8 cellular contexts compared by ENCODE assay signal in the genomic region with DNA sequence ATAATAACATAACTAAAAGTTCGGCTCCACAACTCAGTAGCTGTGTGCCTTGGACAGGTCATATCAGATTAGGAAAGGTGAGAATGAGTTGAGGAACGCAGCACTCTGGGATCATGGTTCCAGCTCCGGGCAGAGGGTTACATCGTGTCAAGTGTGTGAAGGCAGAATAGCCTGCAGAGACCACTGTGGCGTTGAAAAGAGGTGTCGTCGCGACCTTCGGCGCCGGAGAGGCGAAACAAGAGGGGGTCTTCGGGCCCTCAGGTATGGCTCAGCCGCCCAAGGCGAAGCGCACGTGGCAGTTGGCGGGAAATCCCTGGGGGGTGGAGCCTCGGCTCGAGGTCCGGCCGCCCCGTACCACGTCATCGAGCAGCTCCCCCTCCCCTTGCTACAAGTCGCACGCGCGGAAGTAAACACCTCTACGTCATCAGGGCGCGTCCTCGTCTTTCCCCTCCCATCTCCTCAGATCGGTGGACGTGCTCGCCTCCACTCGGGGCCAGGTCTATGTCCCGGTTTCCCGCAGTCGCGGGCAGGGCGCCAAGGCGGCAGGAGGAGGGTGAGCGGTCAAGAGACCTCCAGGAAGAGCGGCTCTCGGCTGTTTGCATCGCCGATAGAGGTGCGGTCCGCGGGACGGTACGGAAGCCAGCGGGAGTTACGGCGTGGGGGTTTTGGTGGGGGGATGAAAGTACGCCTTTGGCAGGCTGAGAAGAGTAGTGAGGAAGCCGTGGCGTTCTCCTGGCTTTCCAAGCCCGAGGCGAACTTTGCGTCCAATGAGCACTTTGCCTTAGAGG. TPM values are rescaled to one million over a fixed set of nuclear protein-coding genes. Genes with fewer than 3 reads are reported as not detected.
DNase-seq lines count a peak whose midpoint lies in the region; ATAC-seq and TF ChIP-seq lines count a peak whose summit lies in the region.

A gene with protein sequence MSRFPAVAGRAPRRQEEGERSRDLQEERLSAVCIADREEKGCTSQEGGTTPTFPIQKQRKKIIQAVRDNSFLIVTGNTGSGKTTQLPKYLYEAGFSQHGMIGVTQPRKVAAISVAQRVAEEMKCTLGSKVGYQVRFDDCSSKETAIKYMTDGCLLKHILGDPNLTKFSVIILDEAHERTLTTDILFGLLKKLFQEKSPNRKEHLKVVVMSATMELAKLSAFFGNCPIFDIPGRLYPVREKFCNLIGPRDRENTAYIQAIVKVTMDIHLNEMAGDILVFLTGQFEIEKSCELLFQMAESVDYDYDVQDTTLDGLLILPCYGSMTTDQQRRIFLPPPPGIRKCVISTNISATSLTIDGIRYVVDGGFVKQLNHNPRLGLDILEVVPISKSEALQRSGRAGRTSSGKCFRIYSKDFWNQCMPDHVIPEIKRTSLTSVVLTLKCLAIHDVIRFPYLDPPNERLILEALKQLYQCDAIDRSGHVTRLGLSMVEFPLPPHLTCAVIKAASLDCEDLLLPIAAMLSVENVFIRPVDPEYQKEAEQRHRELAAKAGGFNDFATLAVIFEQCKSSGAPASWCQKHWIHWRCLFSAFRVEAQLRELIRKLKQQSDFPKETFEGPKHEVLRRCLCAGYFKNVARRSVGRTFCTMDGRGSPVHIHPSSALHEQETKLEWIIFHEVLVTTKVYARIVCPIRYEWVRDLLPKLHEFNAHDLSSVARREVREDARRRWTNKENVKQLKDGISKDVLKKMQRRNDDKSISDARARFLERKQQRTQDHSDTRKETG (plus strand): TSS at position 440 of the 788 bp plus-strand sequence. CDS start 62 bp downstream, at position 502.

- peak within 1 kb of the TSS; percentile 75 for H3K4me3 ChIP-seq in lung

- DNase-seq in HS-5 (ENCODE audit: low read depth) (peak; percentile 76), NK-92 (lab: John Stamatoyannopoulos, UW; ENCODE audit: unreplicated experiment) (peak; percentile 41), lung (ENCODE audit: low spot score) (peak; percentile 95)
- peak; percentile 91 to 93 for DNase-seq in activated CD8-positive, alpha-beta memory T cell treated with anti-CD3 and anti-CD28 coated beads for 1 hour (ENCODE audit: extremely low read depth in 1 of 2, low read depth in 1 of 2)
- peak; percentile 93 for DNase-seq in effector CD4-positive, alpha-beta T cell
- peak; percentile 91 to 94 (median 93) for DNase-seq in stimulated activated CD4-positive, alpha-beta T cell treated with anti-CD3 and anti-CD28 coated beads, TNF-alpha, amount 100 ng/mL, for 24 hours (ENCODE audit: low read depth in 3 of 3)

- no peaks in the 10 kb centered on the region for H3K9me3 ChIP-seq in lung (ENCODE audit: control insufficient read depth in 2 of 2, insufficient read depth in 1 of 2, low read length in 1 of 2)

- ATAC-seq in GM19438 (IDR thresholded peaks at IDR 0.05; ENCODE audit: low read depth, unreplicated experiment) (peak; percentile 92), lung (ENCODE audit: insufficient read depth, low FRiP score) (peak; percentile 90)

- 10% methylated on average over 55 to 62 of the region's 62 CpGs for WGBS in lung, 2 donors

- peak within 1 kb of the TSS; percentile 67 for H3K27ac ChIP-seq in C4-2B
- H3K27ac ChIP-seq in lung (ENCODE audit: low read depth in 1 of 2, low read length in 1 of 2): peak within 1 kb of the TSS; percentile 45 to 57

- no peaks in the 10 kb centered on the region for H3K4me1 ChIP-seq in lung (ENCODE audit: control insufficient read depth in 2 of 2, insufficient read depth in 2 of 2, low read length in 2 of 2)

- H3K36me3 ChIP-seq in lung (ENCODE audit: control insufficient read depth in 2 of 2, insufficient read depth in 2 of 2, low read length in 2 of 2): no peaks in the 10 kb centered on the region

- no peaks in the 10 kb centered on the region for H3K27me3 ChIP-seq in lung (ENCODE audit: control insufficient read depth, insufficient read depth)

- TF ChIP-seq CTCF in C4-2B (conservative IDR thresholded peaks at IDR 0.05) (no peak), lung (IDR thresholded peaks at IDR 0.05; ENCODE audit: control extremely low read depth, extremely low read depth) (no peak)

RNA-seq across cellular contexts. Expression of the gene that starts here (rescaled TPM):
- 10 to 100 TPM; 21.7 to 74.5 TPM for total RNA-seq in lung
- polyA plus RNA-seq in lung: 10 to 100 TPM; 12.5 to 18.3 TPM

Comparison
In these comparisons a context has a peak if more than half of its experiments do, and no peak if none do; other contexts are left out.
1. Peak in every context shown above with its lines: DNase-seq, ATAC-seq, H3K4me3 ChIP-seq and H3K27ac ChIP-seq.
2. DNase-seq: peak in every context shown above with its lines; median percentile 95 in lung; 93 in effector CD4-positive, alpha-beta T cell; 93 in stimulated activated CD4-positive, alpha-beta T cell treated with anti-CD3 and anti-CD28 coated beads, TNF-alpha, amount 100 ng/mL, for 24 hours; 92 in activated CD8-positive, alpha-beta memory T cell treated with anti-CD3 and anti-CD28 coated beads for 1 hour; 76 in HS-5; 41 in NK-92.